In the genomic region with DNA sequence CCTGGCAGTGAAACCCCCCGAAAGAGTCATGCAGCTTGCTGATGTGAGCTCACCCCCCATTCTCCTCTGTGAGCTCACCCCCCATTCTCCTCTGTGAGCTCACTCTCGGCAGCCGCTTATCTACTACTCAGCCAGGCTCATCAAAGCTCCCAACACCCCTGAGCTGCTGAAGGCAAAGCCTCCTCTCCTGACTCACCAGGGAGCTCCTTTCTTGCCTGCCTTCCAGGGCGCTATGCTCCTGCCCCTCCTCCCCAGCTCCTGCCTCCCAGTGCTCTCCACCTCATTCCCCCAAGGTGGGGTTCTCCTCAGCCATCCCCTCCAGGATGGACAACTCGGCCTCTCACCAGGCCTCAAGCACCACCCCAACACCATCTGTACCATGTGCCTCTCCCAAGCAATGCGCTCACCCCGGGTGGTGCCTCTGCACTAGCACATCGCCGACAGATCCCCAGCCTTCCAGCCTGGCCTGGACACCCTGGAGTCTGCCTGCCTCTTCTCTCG, we compare ENCODE assay signal across 9 cellular contexts. TPM values are rescaled to one million over a fixed set of nuclear protein-coding genes. Genes with fewer than 3 reads are reported as not detected.
A peak's percentile ranks its signal among the peaks of the same experiment; 100 is the strongest.
DNase-seq lines count a peak whose midpoint lies in the region; ATAC-seq and TF ChIP-seq lines count a peak whose summit lies in the region.
"Had no signal": no experiment of that assay in that cellular context is flagged by ENCODE, and none has a peak within 500 bp of the region (broad histone marks: within the 10 kb centered on the region; RNA-seq: fewer than 3 reads in every experiment).

No MANE protein-coding gene starts in this region.

- H3K9ac ChIP-seq in GM23248 (peak overlapping the region; percentile 35), adipocyte (ENCODE audit: low read length) (no peak overlapping the region)

- no peak for TF ChIP-seq CTCF in gastrocnemius medialis (IDR thresholded peaks at IDR 0.05 in 4 of 5, conservative IDR thresholded peaks at IDR 0.05 in 1 of 5)

- WGBS in GM23248 (ENCODE audit: low coverage in 1 of 2, low lambda C conversion rate in 2 of 2, missing lambda C conversion rate in 2 of 2), 2 experiments = 57 to 60% methylated on average over 10 of the region's 10 CpGs
- 66% methylated on average over 10 of the region's 10 CpGs for WGBS in right cardiac atrium

- no peaks in the 10 kb centered on the region for H3K9me3 ChIP-seq in GM23248 (ENCODE audit: low read depth)
- H3K9me3 ChIP-seq in adipocyte (ENCODE audit: control insufficient read depth, low read length) = no peaks in the 10 kb centered on the region
- H3K9me3 ChIP-seq in right cardiac atrium (ENCODE audit: control insufficient read depth, low read length) = no peaks in the 10 kb centered on the region
- no peaks in the 10 kb centered on the region for H3K9me3 ChIP-seq in gastrocnemius medialis

- peaks cover 53% of the 10 kb centered on the region for H3F3A ChIP-seq in GM23248 (ENCODE audit: insufficient read depth)

- DNase-seq in AG08396 (ENCODE audit: low spot score) (peak; percentile 69), GM23248 (peak; percentile 94), adipocyte (ENCODE audit: low read depth) (peak; percentile 52), right cardiac atrium (peak in 1 of 3 donors; percentile 48), gastrocnemius medialis (no peak)
- DNase-seq: NCI-H2029 treated with DMSO at 0.1 percent for 48 hours had no signal

- no peaks in the 10 kb centered on the region for H3K27me3 ChIP-seq in GM23248 (replicated peaks; ENCODE audit: insufficient read depth)
- no peaks in the 10 kb centered on the region for H3K27me3 ChIP-seq in adipocyte (replicated peaks; ENCODE audit: control insufficient read depth, insufficient read depth, low read length)
- H3K27me3 ChIP-seq in right cardiac atrium (ENCODE audit: control insufficient read depth, insufficient read depth) = no peaks in the 10 kb centered on the region
- no peaks in the 10 kb centered on the region for H3K27me3 ChIP-seq in gastrocnemius medialis

- no peaks in the 10 kb centered on the region for H3K9me2 ChIP-seq in GM23248 (ENCODE audit: insufficient read depth)

- H3K4me2 ChIP-seq in GM23248 (ENCODE audit: unreplicated experiment) = peak overlapping the region; percentile 50

- H3K4me3 ChIP-seq in GM23248 = no peak overlapping the region
- no peak overlapping the region for H3K4me3 ChIP-seq in adipocyte (ENCODE audit: low read length)
- H3K4me3 ChIP-seq in right cardiac atrium (ENCODE audit: low read length) = no peak overlapping the region
- no peak overlapping the region for H3K4me3 ChIP-seq in gastrocnemius medialis

- in situ Hi-C loops in GM23248 (cut with MboI) (no loop called here), gastrocnemius medialis (cut with MboI; ENCODE audit: low sequenced_read_pairs in 4 of 4) (no loop called here)

- peak overlapping the region; percentile 59 for H3K27ac ChIP-seq in GM23248
- H3K27ac ChIP-seq in right cardiac atrium (ENCODE audit: low read length) = no peak overlapping the region
- no peak overlapping the region for H3K27ac ChIP-seq in gastrocnemius medialis

- ATAC-seq in right cardiac atrium (peak; percentile 50 to 57), gastrocnemius medialis (no peak), HG03159 (IDR thresholded peaks at IDR 0.05; ENCODE audit: unreplicated experiment) (no peak), GM21737 (IDR thresholded peaks at IDR 0.05; ENCODE audit: unreplicated experiment) (no peak), GM21529 (IDR thresholded peaks at IDR 0.05; ENCODE audit: unreplicated experiment) (no peak)

- intact Hi-C loops in right cardiac atrium (cut with DNase I) = no loop called here
- intact Hi-C loops in gastrocnemius medialis (cut with DNase I; ENCODE audit: low total_unique reads) = no loop called here

- no peaks in the 10 kb centered on the region for H4K20me1 ChIP-seq in GM23248 (ENCODE audit: insufficient read depth)

- H3K36me3 ChIP-seq in GM23248 (ENCODE audit: low read depth) (peaks cover 25% of the 10 kb centered on the region), adipocyte (ENCODE audit: control insufficient read depth, insufficient read depth, low read length, severe bottlenecking) (peaks cover 64% of the 10 kb centered on the region), gastrocnemius medialis (peaks cover 6 to 50% of the 10 kb centered on the region in 2 donors)

- no peak for TF ChIP-seq POLR2A in gastrocnemius medialis (IDR thresholded peaks at IDR 0.05)

- peaks cover 57% of the 10 kb centered on the region for H3K79me2 ChIP-seq in GM23248 (ENCODE audit: insufficient read depth)

- no peak overlapping the region for H2AFZ ChIP-seq in GM23248

- H3K4me1 ChIP-seq in GM23248 (ENCODE audit: insufficient read depth) = peaks cover 60% of the 10 kb centered on the region
- H3K4me1 ChIP-seq in adipocyte (ENCODE audit: control insufficient read depth, insufficient read depth, low read length) = peaks cover 63% of the 10 kb centered on the region
- peaks cover 3% of the 10 kb centered on the region for H3K4me1 ChIP-seq in right cardiac atrium (ENCODE audit: control insufficient read depth, insufficient read depth, low read length)
- peaks cover 12 to 17% of the 10 kb centered on the region in 2 donors for H3K4me1 ChIP-seq in gastrocnemius medialis

RNA-seq across cellular contexts. Expression of a gene that starts 27.7 kb away (rescaled TPM):
- 44.9 and 45.5 TPM in 2 replicates for total RNA-seq in GM23248 (2014; rRNA removed; shearing (Covaris generic))
- polyA plus RNA-seq in GM23248 (2016; fragmentation: Nextera tagmentation; extraction: Ambion mirVana) (25.2 and 25.7 TPM in 2 replicates), right cardiac atrium (13.0 TPM)
- total RNA-seq in right cardiac atrium (10 to 100 TPM; 12.0 to 15.3 (median 13.5) TPM), gastrocnemius medialis (10 to 100 TPM; 14.4 to 27.9 (median 15.6) TPM)

RNA-seq across cellular contexts. Expression of a gene that starts 51.7 kb away (rescaled TPM):
- total RNA-seq in GM23248 (2014; rRNA removed; shearing (Covaris generic)) = 2.3 and 3.2 TPM in 2 replicates
- polyA plus RNA-seq in GM23248 (2016; fragmentation: Nextera tagmentation; extraction: Ambion mirVana) = 0.23 and 0.48 TPM in 2 replicates
- under 1 TPM; 0.45 to 0.63 (median 0.53) TPM for total RNA-seq in right cardiac atrium
- polyA plus RNA-seq in right cardiac atrium = 0.48 TPM
- total RNA-seq in gastrocnemius medialis = under 1 TPM in 2 of 4 donors, not detected in 2; 0.20 to 0.46 TPM

RNA-seq across cellular contexts. Expression of a gene that starts 57.0 kb away (rescaled TPM):
- total RNA-seq in GM23248 (2014; rRNA removed; shearing (Covaris generic)) = 62.9 and 64.6 TPM in 2 replicates
- polyA plus RNA-seq in GM23248 (2016; fragmentation: Nextera tagmentation; extraction: Ambion mirVana) (51.4 and 51.5 TPM in 2 replicates), right cardiac atrium (36.8 TPM)
- total RNA-seq in right cardiac atrium (100 to 1,000 TPM in 1 of 4 donors, 10 to 100 TPM in 3; 83.5 to 106 (median 89.5) TPM), gastrocnemius medialis (100 to 1,000 TPM; 176 to 290 (median 263) TPM)

RNA-seq across cellular contexts. Expression of a gene that starts 57.1 kb away (rescaled TPM):
- 2.6 and 3.9 TPM in 2 replicates for total RNA-seq in GM23248 (2014; rRNA removed; shearing (Covaris generic))
- polyA plus RNA-seq in GM23248 (2016; fragmentation: Nextera tagmentation; extraction: Ambion mirVana) (3.4 and 4.7 TPM in 2 replicates), right cardiac atrium (0.27 TPM)
- total RNA-seq in right cardiac atrium (under 1 TPM in 2 of 4 donors, not detected in 2; 0.24 to 0.31 TPM), gastrocnemius medialis (under 1 TPM in 2 of 4 donors, not detected in 2; 0.22 to 0.26 TPM)

Comparison
In these comparisons a context has a peak if more than half of its experiments do, and no peak if none do; other contexts are left out.
1. DNase-seq: peak in AG08396 (single experiment), GM23248 (single experiment) and adipocyte (single experiment); none in gastrocnemius medialis (0 of 2).
2. ATAC-seq: peak in right cardiac atrium (2 of 2); none in gastrocnemius medialis (0 of 2), HG03159 (single experiment), GM21737 (single experiment) and GM21529 (single experiment).